In the genomic region with DNA sequence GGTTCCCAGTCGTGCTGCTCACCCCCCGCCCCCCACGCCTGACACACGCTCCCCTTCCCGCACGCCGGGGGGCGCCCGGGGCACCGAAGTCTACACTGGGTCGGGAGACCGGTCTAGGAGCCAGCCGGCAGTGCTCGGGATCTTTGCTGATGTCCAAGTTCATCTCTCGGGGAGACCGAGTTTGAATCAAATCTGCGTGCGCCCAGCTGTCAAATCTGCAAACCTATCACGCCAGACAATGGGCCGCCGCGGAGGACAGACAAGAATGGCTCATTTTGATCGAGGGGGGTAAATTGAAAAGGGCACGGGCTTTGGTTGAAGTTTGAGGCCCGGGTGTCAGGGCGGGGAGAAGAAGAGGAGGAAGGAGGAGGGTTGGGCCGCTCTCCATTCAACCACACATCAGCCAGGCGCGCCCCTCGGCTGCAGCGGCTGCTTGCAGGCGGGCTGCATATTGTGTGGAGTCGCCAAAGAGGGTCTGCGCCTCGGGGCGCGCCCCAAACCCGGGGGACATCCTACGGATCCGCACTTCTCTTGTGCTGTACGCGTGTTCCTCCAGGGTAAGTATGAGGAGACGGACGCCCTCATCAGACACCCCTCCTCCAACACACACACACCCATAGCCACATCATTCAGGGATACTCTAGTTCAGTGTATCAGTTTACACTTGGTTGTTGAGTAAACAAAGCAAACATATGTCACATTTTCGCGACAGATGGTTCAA, we compare ENCODE assay signal across 9 cellular contexts. TPM values are rescaled to one million over a fixed set of nuclear protein-coding genes. Genes with fewer than 3 reads are reported as not detected.
DNase-seq lines count a peak whose midpoint lies in the region; TF ChIP-seq lines count a peak whose summit lies in the region.
"Had no signal": no experiment of that assay in that cellular context is flagged by ENCODE, and none has a peak within 500 bp of the region (broad histone marks: within the 10 kb centered on the region; RNA-seq: fewer than 3 reads in every experiment).

No MANE protein-coding gene starts in this region.

- H3K27ac ChIP-seq in prostate gland, result no peak overlapping the region

- 3% methylated on average over 46 of the region's 46 CpGs for WGBS in prostate gland

- no peaks in the 10 kb centered on the region for H3K9me3 ChIP-seq in prostate gland

- in situ Hi-C loops in G401 (cut with HindIII; ENCODE audit: low sequenced_read_pairs), result no loop called here

- H3K27me3 ChIP-seq in prostate gland (replicated peaks; ENCODE audit: insufficient read depth), result peaks cover 21% of the 10 kb centered on the region

- peaks cover 7% of the 10 kb centered on the region for H3K4me1 ChIP-seq in prostate gland (replicated peaks)

- TF ChIP-seq CTCF in fibroblast of villous mesenchyme (IDR thresholded peaks at IDR 0.05; ENCODE audit: insufficient read depth, low read depth, low read length), result no peak
- no peak for TF ChIP-seq CTCF in prostate gland (IDR thresholded peaks at IDR 0.05)

- DNase-seq in DMS 273 treated with DMSO at 0.1 percent for 48 hours (lab: John Stamatoyannopoulos, UW) (peak; percentile 88), NCI-H2171 (lab: John Stamatoyannopoulos, UW) (peak; percentile 80), fibroblast of villous mesenchyme (ENCODE audit: low read depth) (no peak), prostate gland (ENCODE audit: low spot score) (no peak), G401 (ENCODE audit: low spot score) (no peak), hepatic stellate cell (ENCODE audit: low spot score) (no peak), cerebellar nuclear complex (lab: John Stamatoyannopoulos, UW) (no peak), erythroblast (lab: John Stamatoyannopoulos, UW) (no peak)

- intact Hi-C loops in prostate gland (cut with DNase I), result no loop called here

- H3K4me3 ChIP-seq in fibroblast of villous mesenchyme (ENCODE audit: low read depth, low read length), result peak overlapping the region; percentile 63
- H3K4me3 ChIP-seq in prostate gland, result peak overlapping the region; percentile 23 to 28

- no peaks in the 10 kb centered on the region for H3K36me3 ChIP-seq in prostate gland

- no peak for TF ChIP-seq POLR2A in prostate gland (IDR thresholded peaks at IDR 0.05)
- no peak for TF ChIP-seq POLR2A in erythroblast (IDR thresholded peaks at IDR 0.05; ENCODE audit: low read length)

RNA-seq across cellular contexts. Expression of a gene that starts 1.3 kb away (rescaled TPM):
- total RNA-seq in fibroblast of villous mesenchyme (9.3 and 59.6 TPM in 2 replicates), prostate gland (10 to 100 TPM in 1 of 2 donors, 1 to 10 TPM in 1; 5.1 to 14.5 TPM)
- 0.37 and 1.1 TPM in 2 replicates for total RNA-seq in G401 (2014; rRNA removed; shearing (Covaris generic))

RNA-seq across cellular contexts. Expression of a gene that starts 49.9 kb away (rescaled TPM):
- not detected in 2 replicates for total RNA-seq in fibroblast of villous mesenchyme
- total RNA-seq in prostate gland, result 10 to 100 TPM in 1 of 2 donors, not detected in 1; 47.1 TPM
- not detected in 2 replicates for total RNA-seq in G401 (2014; rRNA removed; shearing (Covaris generic))
- total RNA-seq: glomerular endothelial cell had no signal

Comparison
In these comparisons a context has a peak if more than half of its experiments do, and no peak if none do; other contexts are left out.
1. DNase-seq: peak in DMS 273 treated with DMSO at 0.1 percent for 48 hours (single experiment) and NCI-H2171 (single experiment); none in fibroblast of villous mesenchyme (single experiment), prostate gland (single experiment), G401 (single experiment), hepatic stellate cell (single experiment), cerebellar nuclear complex (0 of 2) and erythroblast (0 of 2).